Comparison of ENCODE assay signal across 15 cellular contexts in genomic region chrX:72243472-72243871, GRCh38. TPM values are rescaled to one million over a fixed set of nuclear protein-coding genes. Genes with fewer than 3 reads are reported as not detected.
A peak's percentile ranks its signal among the peaks of the same experiment; 100 is the strongest.
DNase-seq lines count a peak whose midpoint lies in the region; ATAC-seq, FAIRE-seq and TF ChIP-seq lines count a peak whose summit lies in the region.
"Had no signal": no experiment of that assay in that cellular context is flagged by ENCODE, and none has a peak within 500 bp of the region (broad histone marks: within the 10 kb centered on the region; RNA-seq: fewer than 3 reads in every experiment).

No MANE protein-coding gene starts in this region.

- no peak for TF ChIP-seq POLR2A in K562 (conservative IDR thresholded peaks at IDR 0.05)

- intact Hi-C loops in K562 (cut with micrococcal nuclease): loop anchor here (10.0 kb wide), 1 partner anchor 141 kb away; no protein-coding TSS in a partner anchor

- POLR2A ChIA-PET in K562 (lab: Yijun Ruan, JAX): no interaction called here

- H3K27ac ChIP-seq in K562 (ENCODE audit: extremely low read depth, low read depth, low read length) (peak overlapping the region; percentile 64; the same call in 1 of the 3 replicates), neuronal stem cell (replicated peaks; ENCODE audit: low read length) (no peak overlapping the region)
- H3K27ac ChIP-seq: lower lobe of right lung had no signal

- no peak overlapping the region for H2BK15ac ChIP-seq in neuronal stem cell (ENCODE audit: low read length)

- WGBS in K562 (ENCODE audit: insufficient coverage, low coverage, missing lambda C conversion rate): 0% methylated on average over 3 of the region's 3 CpGs
- WGBS in neuronal stem cell (ENCODE audit: extremely low coverage in 2 of 2, insufficient read length in 2 of 2, insufficient replicate concordance in 1 of 2), 2 donors: no CpG with 5 or more reads among the region's 3 CpGs

- H3K4ac ChIP-seq in neuronal stem cell (ENCODE audit: low read length): no peak overlapping the region

- H3K14ac ChIP-seq in neuronal stem cell (ENCODE audit: low read length): no peak overlapping the region

- no peak for TF ChIP-seq RAD21 in K562 (CRISPR knock-in tag; conservative IDR thresholded peaks at IDR 0.05 in 1 of 2, IDR thresholded peaks at IDR 0.05 in 1 of 2)

- H2BK12ac ChIP-seq in neuronal stem cell (ENCODE audit: low read length): no peak overlapping the region

- ATAC-seq in K562 (peak; percentile 47), HG03439 (IDR thresholded peaks at IDR 0.05; ENCODE audit: unreplicated experiment) (no peak), GM21367 (IDR thresholded peaks at IDR 0.05; ENCODE audit: unreplicated experiment) (no peak)
- ATAC-seq: lower lobe of right lung; stimulated activated naive CD8-positive, alpha-beta T cell treated with anti-CD3 and anti-CD28 coated beads, Interleukin-15, amount 100 ng/mL, for 72 hours had no signal

- peaks cover 0 to 5% of the 10 kb centered on the region in 2 experiments; a peak in 4 of 5 replicates for H3K4me1 ChIP-seq in K562 (replicated peaks in 1 of 2; ENCODE audit: control insufficient read depth in 2 of 2, insufficient read depth in 2 of 2, low read length in 2 of 2)
- H3K4me1 ChIP-seq in neuronal stem cell (ENCODE audit: control insufficient read depth in 2 of 2, insufficient read depth in 1 of 2, low read depth in 1 of 2, low read length in 2 of 2): peaks cover 0 to 4% of the 10 kb centered on the region in 2 donors
- H3K4me1 ChIP-seq: lower lobe of right lung had no signal

- TF ChIP-seq EP300 in K562 (IDR thresholded peaks at IDR 0.05; ENCODE audit: low read length): no peak

- no peak overlapping the region for H2AK5ac ChIP-seq in neuronal stem cell (ENCODE audit: low read depth, low read length)

- TF ChIP-seq CTCF in K562 (IDR thresholded peaks at IDR 0.05 in 2 of 3, conservative IDR thresholded peaks at IDR 0.05 in 1 of 3; ENCODE audit: insufficient read depth in 2 of 3, low read depth in 1 of 3, low read length in 3 of 3): no peak

- H3K27me3 ChIP-seq in K562 (ENCODE audit: control insufficient read depth in 2 of 2, insufficient read depth in 2 of 2, low read length in 2 of 2): no peaks in the 10 kb centered on the region
- no peaks in the 10 kb centered on the region for H3K27me3 ChIP-seq in neuronal stem cell (ENCODE audit: control insufficient read depth in 3 of 3, insufficient read depth in 3 of 3, low read depth in 1 of 3, low read length in 3 of 3)

- H3K9ac ChIP-seq in K562 (ENCODE audit: insufficient read depth in 1 of 2, low read depth in 2 of 2, low read length in 2 of 2) (peak overlapping the region in 1 of 2 experiments; percentile 18; a peak in 1 of 4 replicates), neuronal stem cell (ENCODE audit: low read depth, low read length, poor library complexity) (no peak overlapping the region)

- H3K4me2 ChIP-seq in K562 (ENCODE audit: insufficient read depth, low read length) (no peak overlapping the region), neuronal stem cell (ENCODE audit: insufficient read depth, low read length, poor library complexity, severe bottlenecking) (no peak overlapping the region)

- no peaks in the 10 kb centered on the region for H3K79me1 ChIP-seq in neuronal stem cell (ENCODE audit: low read depth, low read length)

- in situ Hi-C loops in K562 (cut with MboI): no loop called here

- peak; percentile 32 for FAIRE-seq in K562 (lab: Jason Lieb, UNC)

- CTCF ChIA-PET in K562 (lab: Yijun Ruan, JAX; ENCODE audit: low intra/inter-chr PET ratio): no interaction called here

- no peak overlapping the region for H4K91ac ChIP-seq in neuronal stem cell (ENCODE audit: low read depth, low read length, poor library complexity)

- peaks cover 3% of the 10 kb centered on the region for H3K79me2 ChIP-seq in K562 (ENCODE audit: control insufficient read depth, insufficient read depth, low read length)

- no peak overlapping the region for H4K8ac ChIP-seq in neuronal stem cell (ENCODE audit: low read depth, low read length)

- H3K23ac ChIP-seq in neuronal stem cell (ENCODE audit: low read depth, low read length, poor library complexity): no peak overlapping the region

- H3K4me3 ChIP-seq in K562 (no peak overlapping the region), neuronal stem cell (ENCODE audit: low read length in 2 of 2) (no peak overlapping the region)
- H3K4me3 ChIP-seq: lower lobe of right lung had no signal

- BruUV-seq in K562 (replicated peaks; lab: Mats Ljungman, UMichigan): no TSS peak

- H4K20me1 ChIP-seq in K562 (replicated peaks; ENCODE audit: control insufficient read depth, insufficient read depth, low read length): no peaks in the 10 kb centered on the region

- peak overlapping the region; percentile 54 for H2AFZ ChIP-seq in K562 (ENCODE audit: low read depth, low read length)
- H2AFZ ChIP-seq in neuronal stem cell (ENCODE audit: low read length): no peak overlapping the region

- H2BK120ac ChIP-seq in neuronal stem cell (ENCODE audit: low read depth, low read length): no peak overlapping the region

- no peak overlapping the region for H3K18ac ChIP-seq in neuronal stem cell (ENCODE audit: low read length)

- H3K9me3 ChIP-seq in K562 (replicated peaks; ENCODE audit: control insufficient read depth, insufficient read depth, low read depth, low read length) (no peaks in the 10 kb centered on the region), neuronal stem cell (replicated peaks in 1 of 2; ENCODE audit: control insufficient read depth in 2 of 2, insufficient read depth in 1 of 2, low read depth in 1 of 2, low read length in 2 of 2) (no peaks in the 10 kb centered on the region)
- H3K9me3 ChIP-seq: lower lobe of right lung had no signal

- H3K36me3 ChIP-seq in K562 (ENCODE audit: control insufficient read depth, insufficient read depth, low read length): no peaks in the 10 kb centered on the region
- no peaks in the 10 kb centered on the region for H3K36me3 ChIP-seq in neuronal stem cell (replicated peaks in 1 of 2; ENCODE audit: control insufficient read depth in 2 of 2, insufficient read depth in 2 of 2, low read length in 2 of 2)
- H3K36me3 ChIP-seq: lower lobe of right lung had no signal

- DNase-seq in GM04504 (ENCODE audit: low read depth) (peak; percentile 9), OCI-M1 (lab: John Stamatoyannopoulos, UW) (peak; percentile 62), K562 (ENCODE audit: extremely low read depth in 1 of 4, low spot score in 3 of 4) (peak in 2 of 4 experiments; percentile 44 to 57), lung microvascular endothelial cell (ENCODE audit: low read depth in 2 of 2) (peak; percentile 53 to 70), neuronal stem cell (ENCODE audit: low spot score) (no peak)
- DNase-seq: activated gamma-delta T cell; CD4-positive, alpha-beta memory T cell; central memory CD4-positive, alpha-beta T cell; lower lobe of right lung; NCI-H1105 treated with DMSO at 0.1 percent for 48 hours; NCI-H446; stimulated activated naive CD8-positive, alpha-beta T cell treated with anti-CD3 and anti-CD28 coated beads, Interleukin-15, amount 100 ng/mL, for 72 hours; T-helper 9 cell had no signal

- no peak overlapping the region for H2BK5ac ChIP-seq in neuronal stem cell (ENCODE audit: low read length)

- H3K9me1 ChIP-seq in K562 (ENCODE audit: control insufficient read depth, insufficient read depth, low read length): no peaks in the 10 kb centered on the region

TF ChIP-seq in K562, 482 proteins besides CTCF, POLR2A, EP300 and RAD21 (continues in another document):
- TF ChIP-seq CBFA2T3 (IDR thresholded peaks at IDR 0.05): no peak

RNA-seq across cellular contexts. Expression of gene ERCC6L, which starts 4.6 kb away (rescaled TPM):
- 3.3 and 11.0 TPM in 2 replicates for total RNA-seq in K562 (2011; cell fraction: chromatin; rRNA removed; ENCODE audit: low replicate concordance)
- 2.5 and 2.9 TPM in 2 replicates for total RNA-seq in K562 (2011; cell fraction: nucleolus; rRNA removed)
- 4.0 and 4.5 TPM in 2 replicates for total RNA-seq in K562 (2011; cell fraction: nucleoplasm; rRNA removed)
- total RNA-seq in K562 (2014; rRNA removed): 6.5 and 6.7 TPM in 2 replicates
- 17.4 and 19.3 TPM in 2 replicates for total RNA-seq in K562 (2014; rRNA removed; fragmentation: Illumina TruSeq; extraction: Trizol)
- 14.8 and 16.3 TPM in 2 replicates for total RNA-seq in K562 (2015; rRNA removed; fragmentation: Illumina TruSeq; extraction: Trizol)
- 11.4 and 11.7 TPM in 2 replicates for total RNA-seq in K562 (2021)
- 6.2 and 11.9 TPM in 2 replicates for polyA plus RNA-seq in K562 (2011; rRNA removed)
- 1.2 and 2.6 TPM in 2 replicates for polyA plus RNA-seq in K562 (2011; cell fraction: cytosol; rRNA removed)
- polyA plus RNA-seq in K562 (2011; cell fraction: nucleus; rRNA removed): 1.5 and 2.6 TPM in 2 replicates
- polyA plus RNA-seq in K562 (2012): 5.2 and 9.3 TPM in 2 replicates
- polyA plus RNA-seq in K562 (2014; fragmentation: Illumina TruSeq; extraction: Trizol): 10.4 and 13.4 TPM in 2 replicates
- polyA plus RNA-seq in K562 (2014; fragmentation: Nextera tagmentation; extraction: Ambion mirVana): 10 to 100 TPM in 1 of 2 experiments, 1 to 10 TPM in 1; 6.4 to 13.3 TPM
- polyA plus RNA-seq in K562 (2014; rRNA removed): 8.5 and 8.8 TPM in 2 replicates
- polyA minus RNA-seq in K562 (2011; rRNA and poly(A)+ RNA removed): 20.6 and 26.6 TPM in 2 replicates
- 4.6 and 7.2 TPM in 2 replicates for polyA minus RNA-seq in K562 (2011; cell fraction: cytosol; rRNA and poly(A)+ RNA removed)
- polyA minus RNA-seq in K562 (2011; cell fraction: nucleus; rRNA and poly(A)+ RNA removed): 3.1 and 6.8 TPM in 2 replicates
- 0.60 and 2.2 TPM in 2 replicates for total RNA-seq in lung microvascular endothelial cell
- polyA plus RNA-seq in neuronal stem cell (2013, experiment 1 of 2): 7.9 TPM
- polyA plus RNA-seq in neuronal stem cell (2013, experiment 2 of 2): 7.9 TPM

RNA-seq across cellular contexts. Expression of gene RPS4X, which starts 33.6 kb away (rescaled TPM):
- 166 and 177 TPM in 2 replicates for total RNA-seq in K562 (2011; cell fraction: chromatin; rRNA removed; ENCODE audit: low replicate concordance)
- total RNA-seq in K562 (2011; cell fraction: nucleolus; rRNA removed): 217 and 245 TPM in 2 replicates
- total RNA-seq in K562 (2011; cell fraction: nucleoplasm; rRNA removed): 374 and 683 TPM in 2 replicates
- total RNA-seq in K562 (2014; rRNA removed) (960 and 988 TPM in 2 replicates), K562 (2014; rRNA removed; fragmentation: Illumina TruSeq; extraction: Trizol) (1,290 and 1,407 TPM in 2 replicates), K562 (2015; rRNA removed; fragmentation: Illumina TruSeq; extraction: Trizol) (1,185 and 1,270 TPM in 2 replicates), K562 (2021) (1,005 and 1,016 TPM in 2 replicates), lung microvascular endothelial cell (759 and 979 TPM in 2 replicates)
- polyA plus RNA-seq in K562 (2011; rRNA removed) (1,554 and 1,743 TPM in 2 replicates), K562 (2014; fragmentation: Illumina TruSeq; extraction: Trizol) (1,830 and 1,834 TPM in 2 replicates), K562 (2014; fragmentation: Nextera tagmentation; extraction: Ambion mirVana) (100 to 1,000 TPM; 879 to 918 TPM), K562 (2014; rRNA removed) (1,430 and 1,575 TPM in 2 replicates)
- polyA plus RNA-seq in K562 (2011; cell fraction: cytosol; rRNA removed): 1,247 and 1,785 TPM in 2 replicates
- 648 and 965 TPM in 2 replicates for polyA plus RNA-seq in K562 (2011; cell fraction: nucleus; rRNA removed)
- polyA plus RNA-seq in K562 (2012): 1,365 and 2,121 TPM in 2 replicates
- polyA minus RNA-seq in K562 (2011; rRNA and poly(A)+ RNA removed): 1,261 and 1,325 TPM in 2 replicates
- polyA minus RNA-seq in K562 (2011; cell fraction: cytosol; rRNA and poly(A)+ RNA removed): 399 and 419 TPM in 2 replicates
- 123 and 212 TPM in 2 replicates for polyA minus RNA-seq in K562 (2011; cell fraction: nucleus; rRNA and poly(A)+ RNA removed)
- polyA plus RNA-seq in neuronal stem cell (2013, experiment 1 of 2): 1,442 TPM
- 1,420 TPM for polyA plus RNA-seq in neuronal stem cell (2013, experiment 2 of 2)
